Comparison of ENCODE assay signal across 10 cellular contexts in genomic region chr19:47414469-47414868, GRCh38. TPM values are rescaled to one million over a fixed set of nuclear protein-coding genes. Genes with fewer than 3 reads are reported as not detected.
DNase-seq lines count a peak whose midpoint lies in the region; ATAC-seq, FAIRE-seq and TF ChIP-seq lines count a peak whose summit lies in the region.
"Had no signal": no experiment of that assay in that cellular context is flagged by ENCODE, and none has a peak within 500 bp of the region (broad histone marks: within the 10 kb centered on the region; RNA-seq: fewer than 3 reads in every experiment).

No MANE protein-coding gene starts in this region.

- H3K4me1 ChIP-seq in Loucy (ENCODE audit: insufficient read depth, low read length, poor library complexity, severe bottlenecking) (no peaks in the 10 kb centered on the region), K562 (replicated peaks in 1 of 2; ENCODE audit: control insufficient read depth in 2 of 2, insufficient read depth in 2 of 2, low read length in 2 of 2) (peaks cover 4 to 27% of the 10 kb centered on the region in 2 experiments; a peak in 4 of 5 replicates)

- H4K20me1 ChIP-seq in Loucy (ENCODE audit: insufficient read depth, low read length, poor library complexity, severe bottlenecking) = no peaks in the 10 kb centered on the region
- 0 out of 2 replicates have a peak, but pooled peaks cover 8% of the 10 kb centered on the region for H4K20me1 ChIP-seq in K562 (replicated peaks; ENCODE audit: control insufficient read depth, insufficient read depth, low read length)

- peaks cover 16% of the 10 kb centered on the region for H3K4me1 Mint-ChIP-seq in neural crest cell

- ATAC-seq in K562 (peak; percentile 87), HG03108 (IDR thresholded peaks at IDR 0.05; ENCODE audit: unreplicated experiment) (no peak)
- ATAC-seq: activated CD8-positive, alpha-beta T cell treated with anti-CD3 and anti-CD28 coated beads, Interleukin-2, amount 10 ng/mL, durations not matched to agents 7 days and 5 days had no signal

- CTCF ChIA-PET in K562 (lab: Yijun Ruan, JAX; ENCODE audit: low intra/inter-chr PET ratio) = interaction anchor here (0.8 to 2.1 kb wide), 2 partner anchors 118 to 130 kb away, joined by 3 to 5 read pairs; no protein-coding TSS in a partner anchor

- H3K79me2 ChIP-seq in Loucy (ENCODE audit: insufficient read depth, low read length) = no peaks in the 10 kb centered on the region
- H3K79me2 ChIP-seq in K562 (ENCODE audit: control insufficient read depth, insufficient read depth, low read length) = no peaks in the 10 kb centered on the region

- no peaks in the 10 kb centered on the region for H3K9me1 ChIP-seq in K562 (ENCODE audit: control insufficient read depth, insufficient read depth, low read length)

- H3K36me3 ChIP-seq in Loucy (ENCODE audit: insufficient read depth, low read length) (no peaks in the 10 kb centered on the region), K562 (ENCODE audit: control insufficient read depth, insufficient read depth, low read length) (no peaks in the 10 kb centered on the region)
- H3K36me3 ChIP-seq: HAP-1, Peyer's patch had no signal

- DNase-seq in GM10266 (ENCODE audit: extremely low spot score) (no peak), K562 (ENCODE audit: extremely low read depth in 1 of 4, low spot score in 3 of 4) (peak; percentile 35 to 70 (median 52)), neural crest cell (ENCODE audit: low read depth, low spot score) (no peak), DMS114 treated with DMSO at 0.1 percent for 48 hours (lab: John Stamatoyannopoulos, UW; ENCODE audit: unreplicated experiment) (no peak), OCI-M2 (lab: John Stamatoyannopoulos, UW; ENCODE audit: unreplicated experiment) (no peak)
- DNase-seq: activated CD8-positive, alpha-beta T cell treated with anti-CD3 and anti-CD28 coated beads, Interleukin-2, amount 10 ng/mL, durations not matched to agents 7 days and 5 days; Peyer's patch had no signal

- TF ChIP-seq CTCF in GM10266 (IDR thresholded peaks at IDR 0.05; ENCODE audit: control insufficient read depth, insufficient read depth, low read depth, missing control alignments) = peak; percentile 22
- TF ChIP-seq CTCF in Loucy (conservative IDR thresholded peaks at IDR 0.05; ENCODE audit: low read length) = peak; percentile 23; the same call in 1 of the 2 replicates
- peak; percentile 54 to 74 (median 64) for TF ChIP-seq CTCF in K562 (IDR thresholded peaks at IDR 0.05 in 2 of 3, conservative IDR thresholded peaks at IDR 0.05 in 1 of 3; ENCODE audit: insufficient read depth in 2 of 3, low read depth in 1 of 3, low read length in 3 of 3)
- TF ChIP-seq CTCF in neural crest cell (conservative IDR thresholded peaks at IDR 0.05) = no peak

- TF ChIP-seq POLR2A in K562 (conservative IDR thresholded peaks at IDR 0.05) = no peak

- no peak overlapping the region for H3K4me3 ChIP-seq in Loucy (ENCODE audit: low read length, poor library complexity, severe bottlenecking)
- no peak overlapping the region for H3K4me3 ChIP-seq in K562
- H3K4me3 ChIP-seq: HAP-1, Peyer's patch had no signal

- H3K27me3 Mint-ChIP-seq in neural crest cell (ENCODE audit: low read depth) = peaks cover 8% of the 10 kb centered on the region

- H3K9me3 Mint-ChIP-seq in neural crest cell = no peaks in the 10 kb centered on the region

- no peak overlapping the region for H3K27ac ChIP-seq in K562 (ENCODE audit: extremely low read depth, low read depth, low read length)
- H3K27ac ChIP-seq: Peyer's patch had no signal

- H3K9ac ChIP-seq in Loucy (ENCODE audit: low read depth, low read length, poor library complexity, severe bottlenecking) (no peak overlapping the region), K562 (ENCODE audit: insufficient read depth in 1 of 2, low read depth in 2 of 2, low read length in 2 of 2) (no peak overlapping the region)

- H3K27me3 ChIP-seq in Loucy (ENCODE audit: insufficient read depth, low read length, poor library complexity, severe bottlenecking) (no peaks in the 10 kb centered on the region), K562 (ENCODE audit: control insufficient read depth in 2 of 2, insufficient read depth in 2 of 2, low read length in 2 of 2) (peaks cover 40 to 67% of the 10 kb centered on the region in 2 experiments)

- no TSS peak for BruUV-seq in K562 (replicated peaks; lab: Mats Ljungman, UMichigan)

- in situ Hi-C loops in K562 (cut with MboI) = loop anchor here (10.0 kb wide), 1 partner anchor 260 kb away; no protein-coding TSS in a partner anchor

- H3F3A ChIP-seq in Loucy (ENCODE audit: low read depth) = no peaks in the 10 kb centered on the region

- peak; percentile 28 to 60; a peak in 3 of 4 replicates for TF ChIP-seq RAD21 in K562 (CRISPR knock-in tag; conservative IDR thresholded peaks at IDR 0.05 in 1 of 2, IDR thresholded peaks at IDR 0.05 in 1 of 2)

- peaks cover 8% of the 10 kb centered on the region for H3K36me3 Mint-ChIP-seq in neural crest cell (ENCODE audit: low read depth)

- no peak overlapping the region for H3K4me2 ChIP-seq in Loucy (ENCODE audit: low read depth, low read length, poor library complexity, severe bottlenecking)
- H3K4me2 ChIP-seq in K562 (ENCODE audit: insufficient read depth, low read length) = no peak overlapping the region

- no peak overlapping the region for H3K27ac Mint-ChIP-seq in neural crest cell (ENCODE audit: unreplicated experiment)
- H3K27ac Mint-ChIP-seq: activated CD8-positive, alpha-beta T cell treated with anti-CD3 and anti-CD28 coated beads, Interleukin-2, amount 10 ng/mL, durations not matched to agents 7 days and 5 days had no signal

- peak overlapping the region; percentile 60 for H3K4me3 Mint-ChIP-seq in neural crest cell
- H3K4me3 Mint-ChIP-seq: activated CD8-positive, alpha-beta T cell treated with anti-CD3 and anti-CD28 coated beads, Interleukin-2, amount 10 ng/mL, durations not matched to agents 7 days and 5 days had no signal

- H3K9me3 ChIP-seq in Loucy (ENCODE audit: insufficient read depth, low read depth, low read length) (no peaks in the 10 kb centered on the region), K562 (replicated peaks; ENCODE audit: control insufficient read depth, insufficient read depth, low read depth, low read length) (no peaks in the 10 kb centered on the region)
- H3K9me3 ChIP-seq: HAP-1, Peyer's patch had no signal

- 7% methylated on average over 20 of the region's 21 CpGs for WGBS in K562 (ENCODE audit: insufficient coverage, low coverage, missing lambda C conversion rate)

- no peak for TF ChIP-seq EP300 in K562 (IDR thresholded peaks at IDR 0.05; ENCODE audit: low read length)

- POLR2A ChIA-PET in K562 (lab: Yijun Ruan, JAX) = no interaction called here

- intact Hi-C loops in K562 (cut with micrococcal nuclease) = no loop called here

- no peaks in the 10 kb centered on the region for H3K9me2 ChIP-seq in Loucy (replicated peaks; ENCODE audit: low read depth, low read length)

- H2AFZ ChIP-seq in Loucy (ENCODE audit: low read length) = no peak overlapping the region
- no peak overlapping the region for H2AFZ ChIP-seq in K562 (ENCODE audit: low read depth, low read length)

- FAIRE-seq in K562 (lab: Jason Lieb, UNC) = no peak

TF ChIP-seq in K562, 482 proteins besides CTCF, POLR2A, EP300 and RAD21 (continues in another document):
- no peak for TF ChIP-seq ZNF282 (CRISPR knock-in tag; IDR thresholded peaks at IDR 0.05)
- peak; percentile 81 for TF ChIP-seq MAX (CRISPR knock-in tag; IDR thresholded peaks at IDR 0.05)
- TF ChIP-seq HSF4 (CRISPR knock-in tag; IDR thresholded peaks at IDR 0.05; ENCODE audit: borderline replicate concordance) = no peak
- no peak for TF ChIP-seq ZKSCAN8 (CRISPR knock-in tag; IDR thresholded peaks at IDR 0.05)

RNA-seq across cellular contexts. Expression of gene MEIS3, which starts 4.9 kb away (rescaled TPM):
- total RNA-seq in K562 (2011; cell fraction: chromatin; rRNA removed; ENCODE audit: low replicate concordance) = 4.0 and 10.9 TPM in 2 replicates
- total RNA-seq in K562 (2011; cell fraction: nucleolus; rRNA removed) = 3.2 and 4.7 TPM in 2 replicates
- total RNA-seq in K562 (2011; cell fraction: nucleoplasm; rRNA removed) = 5.1 and 13.7 TPM in 2 replicates
- total RNA-seq in K562 (2014; rRNA removed) (0.18 and 0.33 TPM in 2 replicates), K562 (2014; rRNA removed; fragmentation: Illumina TruSeq; extraction: Trizol) (0.32 and 0.36 TPM in 2 replicates), K562 (2015; rRNA removed; fragmentation: Illumina TruSeq; extraction: Trizol) (0.11 and 0.19 TPM in 2 replicates), K562 (2021) (0.67 and 0.71 TPM in 2 replicates), neural crest cell (99.9 and 109 TPM in 2 replicates)
- polyA plus RNA-seq in K562 (2011; rRNA removed) (0.21 and 0.80 TPM in 2 replicates), K562 (2014; fragmentation: Illumina TruSeq; extraction: Trizol) (0.28 and 0.46 TPM in 2 replicates), K562 (2014; fragmentation: Nextera tagmentation; extraction: Ambion mirVana) (under 1 TPM in 1 of 2 experiments, not detected in 1; 0.06 TPM), K562 (2014; rRNA removed) (0.74 and 0.80 TPM in 2 replicates)
- polyA plus RNA-seq in K562 (2011; cell fraction: cytosol; rRNA removed) = 0.63 and 1.7 TPM in 2 replicates
- polyA plus RNA-seq in K562 (2011; cell fraction: nucleus; rRNA removed) = 1.5 and 2.5 TPM in 2 replicates
- 0.57 and 2.9 TPM in 2 replicates for polyA plus RNA-seq in K562 (2012)
- 0.60 and 0.66 TPM in 2 replicates for polyA minus RNA-seq in K562 (2011; rRNA and poly(A)+ RNA removed)
- polyA minus RNA-seq in K562 (2011; cell fraction: cytosol; rRNA and poly(A)+ RNA removed) = 1.0 and 1.5 TPM in 2 replicates
- polyA minus RNA-seq in K562 (2011; cell fraction: nucleus; rRNA and poly(A)+ RNA removed) = 0.94 and 2.4 TPM in 2 replicates
- total RNA-seq: activated CD8-positive, alpha-beta T cell treated with anti-CD3 and anti-CD28 coated beads, Interleukin-2, amount 10 ng/mL, durations not matched to agents 7 days and 5 days had no signal

RNA-seq across cellular contexts. Expression of gene SLC8A2, which starts 57.2 kb away (rescaled TPM):
- 1.0 and 3.4 TPM in 2 replicates for total RNA-seq in K562 (2011; cell fraction: chromatin; rRNA removed; ENCODE audit: low replicate concordance)
- total RNA-seq in K562 (2011; cell fraction: nucleolus; rRNA removed) = 1.2 and 2.0 TPM in 2 replicates
- total RNA-seq in K562 (2011; cell fraction: nucleoplasm; rRNA removed) = 1.0 and 1.5 TPM in 2 replicates
- total RNA-seq in K562 (2014; rRNA removed) (0.64 and 0.86 TPM in 2 replicates), K562 (2014; rRNA removed; fragmentation: Illumina TruSeq; extraction: Trizol) (0.10 and 0.15 TPM in 2 replicates), K562 (2015; rRNA removed; fragmentation: Illumina TruSeq; extraction: Trizol) (0.30 TPM in 1 of 2 replicates, not detected in the other), K562 (2021) (0.60 and 0.66 TPM in 2 replicates), neural crest cell (0.61 and 0.70 TPM in 2 replicates)
- polyA plus RNA-seq in K562 (2011; rRNA removed) (0.09 and 0.17 TPM in 2 replicates), K562 (2014; fragmentation: Illumina TruSeq; extraction: Trizol) (0.07 and 0.43 TPM in 2 replicates), K562 (2014; fragmentation: Nextera tagmentation; extraction: Ambion mirVana) (not detected), K562 (2014; rRNA removed) (0.18 and 0.32 TPM in 2 replicates)
- 0.21 and 1.7 TPM in 2 replicates for polyA plus RNA-seq in K562 (2011; cell fraction: cytosol; rRNA removed)
- 0.48 and 1.0 TPM in 2 replicates for polyA plus RNA-seq in K562 (2011; cell fraction: nucleus; rRNA removed)
- polyA plus RNA-seq in K562 (2012) = 0.61 and 0.62 TPM in 2 replicates
- polyA minus RNA-seq in K562 (2011; rRNA and poly(A)+ RNA removed) = 0.42 and 0.49 TPM in 2 replicates
- polyA minus RNA-seq in K562 (2011; cell fraction: cytosol; rRNA and poly(A)+ RNA removed) = not detected in 2 replicates
- 0.27 and 0.56 TPM in 2 replicates for polyA minus RNA-seq in K562 (2011; cell fraction: nucleus; rRNA and poly(A)+ RNA removed)

Comparison
In these comparisons a context has a peak if more than half of its experiments do, and no peak if none do; other contexts are left out.
1. DNase-seq: peak in K562 (4 of 4); none in GM10266 (single experiment), neural crest cell (single experiment), DMS114 treated with DMSO at 0.1 percent for 48 hours (single experiment) and OCI-M2 (single experiment).